8 cellular contexts compared by ENCODE assay signal in genomic region chr2:37672870-37673184, GRCh38. TPM values are rescaled to one million over a fixed set of nuclear protein-coding genes. Genes with fewer than 3 reads are reported as not detected.
A peak's percentile ranks its signal among the peaks of the same experiment; 100 is the strongest.
DNase-seq lines count a peak whose midpoint lies in the region; ATAC-seq and TF ChIP-seq lines count a peak whose summit lies in the region.

No MANE protein-coding gene starts in this region.

- peak overlapping the region; percentile 88 for H3K4me3 Mint-ChIP-seq in neural progenitor cell

- peak overlapping the region; percentile 57 for H3K27ac Mint-ChIP-seq in neural progenitor cell

- H3K27ac ChIP-seq in C4-2B (peak overlapping the region; percentile 86), OCI-LY1 (ENCODE audit: low read depth, low read length, poor library complexity, severe bottlenecking) (peak overlapping the region; percentile 21), neural progenitor cell (peak overlapping the region; percentile 87)

- peaks cover 27% of the 10 kb centered on the region for H3K4me1 Mint-ChIP-seq in neural progenitor cell

- no peaks in the 10 kb centered on the region for H3K9me2 ChIP-seq in OCI-LY1 (ENCODE audit: low read depth, low read length)

- H3K36me3 ChIP-seq in OCI-LY1 (ENCODE audit: insufficient read depth, low read length) = no peaks in the 10 kb centered on the region
- H3K36me3 ChIP-seq in endocrine pancreas (ENCODE audit: control insufficient read depth, insufficient read depth, low read length) = peaks cover 3% of the 10 kb centered on the region
- no peaks in the 10 kb centered on the region for H3K36me3 ChIP-seq in neural progenitor cell

- H3K27me3 Mint-ChIP-seq in neural progenitor cell (ENCODE audit: insufficient read depth, low read depth) = peaks cover 9% of the 10 kb centered on the region

- peak overlapping the region; percentile 84 for H3K9ac ChIP-seq in OCI-LY1 (ENCODE audit: low read length)
- peak overlapping the region; percentile 96 for H3K9ac ChIP-seq in endocrine pancreas (ENCODE audit: control insufficient read depth, insufficient read depth, low read length)
- no peak overlapping the region for H3K9ac ChIP-seq in neural progenitor cell

- no peak for DNase-seq in neural progenitor cell (ENCODE audit: low spot score)
- no peak for DNase-seq in posterior cingulate gyrus
- no peak for DNase-seq in Ammon's horn (ENCODE audit: low spot score)

- H3K4me1 ChIP-seq in OCI-LY1 (ENCODE audit: insufficient read depth, low read length, severe bottlenecking) (peaks cover 34% of the 10 kb centered on the region), endocrine pancreas (ENCODE audit: control insufficient read depth, insufficient read depth, low read length) (peaks cover 5% of the 10 kb centered on the region), neural progenitor cell (peaks cover 18% of the 10 kb centered on the region)

- intact Hi-C loops in posterior cingulate gyrus (cut with DNase I) = no loop called here

- H3K4me2 ChIP-seq in OCI-LY1 (ENCODE audit: low read length) (peak overlapping the region; percentile 96), neural progenitor cell (peak overlapping the region; percentile 95)

- TF ChIP-seq CTCF in C4-2B (conservative IDR thresholded peaks at IDR 0.05) (no peak), OCI-LY1 (IDR thresholded peaks at IDR 0.05; ENCODE audit: low read length) (no peak), neural progenitor cell (IDR thresholded peaks at IDR 0.05) (no peak)

- ATAC-seq in HG02571 (IDR thresholded peaks at IDR 0.05; ENCODE audit: unreplicated experiment) = no peak
- no peak for ATAC-seq in HG02870 (IDR thresholded peaks at IDR 0.05; ENCODE audit: unreplicated experiment)

- H3K9me3 Mint-ChIP-seq in neural progenitor cell = no peaks in the 10 kb centered on the region

- H3K79me2 ChIP-seq in OCI-LY1 (ENCODE audit: insufficient read depth, low read length) = no peaks in the 10 kb centered on the region
- H3K79me2 ChIP-seq in neural progenitor cell (ENCODE audit: low read depth) = peaks cover 35% of the 10 kb centered on the region

- H2AFZ ChIP-seq in OCI-LY1 (ENCODE audit: low read length) = peak overlapping the region; percentile 72; the same call in 1 of the 2 replicates
- peak overlapping the region; percentile 94 for H2AFZ ChIP-seq in neural progenitor cell (replicated peaks)

- no peaks in the 10 kb centered on the region for H3K27me3 ChIP-seq in OCI-LY1 (ENCODE audit: insufficient read depth, low read length)
- no peaks in the 10 kb centered on the region for H3K27me3 ChIP-seq in endocrine pancreas (ENCODE audit: control insufficient read depth, insufficient read depth, low read length)
- no peaks in the 10 kb centered on the region for H3K27me3 ChIP-seq in neural progenitor cell

- H4K20me1 ChIP-seq in OCI-LY1 (ENCODE audit: insufficient read depth, low read length) = no peaks in the 10 kb centered on the region
- peaks cover 35% of the 10 kb centered on the region for H4K20me1 ChIP-seq in neural progenitor cell (ENCODE audit: low read depth)

- H3F3A ChIP-seq in OCI-LY1 (ENCODE audit: insufficient read depth, low read length) = 0 out of 2 replicates have a peak, but pooled peaks cover 6% of the 10 kb centered on the region
- peaks cover 18% of the 10 kb centered on the region for H3F3A ChIP-seq in neural progenitor cell (ENCODE audit: low read depth)

- no peaks in the 10 kb centered on the region for H3K9me3 ChIP-seq in OCI-LY1 (ENCODE audit: low read length)
- H3K9me3 ChIP-seq in endocrine pancreas (ENCODE audit: control insufficient read depth, low read length) = no peaks in the 10 kb centered on the region
- H3K9me3 ChIP-seq in neural progenitor cell (ENCODE audit: low read depth) = no peaks in the 10 kb centered on the region

- H3K36me3 Mint-ChIP-seq in neural progenitor cell = no peaks in the 10 kb centered on the region

- H3K4me3 ChIP-seq in OCI-LY1 (ENCODE audit: low read depth, low read length, poor library complexity, severe bottlenecking) = peak overlapping the region; percentile 98
- peak overlapping the region; percentile 83 for H3K4me3 ChIP-seq in endocrine pancreas (ENCODE audit: control insufficient read depth, insufficient read depth, low read length)
- H3K4me3 ChIP-seq in neural progenitor cell = peak overlapping the region; percentile 97

RNA-seq across cellular contexts. Expression of gene CDC42EP3, which starts 1.4 kb away (rescaled TPM):
- total RNA-seq in neural progenitor cell (ENCODE audit: low replicate concordance) = 19.7 and 21.2 TPM in 2 replicates

Comparison
In these comparisons a context has a peak if more than half of its experiments do, and no peak if none do; other contexts are left out.
1. H3K27ac ChIP-seq: peak in every context shown above with its lines; median percentile 87 in neural progenitor cell; 86 in C4-2B; 21 in OCI-LY1.